In the genomic region with DNA sequence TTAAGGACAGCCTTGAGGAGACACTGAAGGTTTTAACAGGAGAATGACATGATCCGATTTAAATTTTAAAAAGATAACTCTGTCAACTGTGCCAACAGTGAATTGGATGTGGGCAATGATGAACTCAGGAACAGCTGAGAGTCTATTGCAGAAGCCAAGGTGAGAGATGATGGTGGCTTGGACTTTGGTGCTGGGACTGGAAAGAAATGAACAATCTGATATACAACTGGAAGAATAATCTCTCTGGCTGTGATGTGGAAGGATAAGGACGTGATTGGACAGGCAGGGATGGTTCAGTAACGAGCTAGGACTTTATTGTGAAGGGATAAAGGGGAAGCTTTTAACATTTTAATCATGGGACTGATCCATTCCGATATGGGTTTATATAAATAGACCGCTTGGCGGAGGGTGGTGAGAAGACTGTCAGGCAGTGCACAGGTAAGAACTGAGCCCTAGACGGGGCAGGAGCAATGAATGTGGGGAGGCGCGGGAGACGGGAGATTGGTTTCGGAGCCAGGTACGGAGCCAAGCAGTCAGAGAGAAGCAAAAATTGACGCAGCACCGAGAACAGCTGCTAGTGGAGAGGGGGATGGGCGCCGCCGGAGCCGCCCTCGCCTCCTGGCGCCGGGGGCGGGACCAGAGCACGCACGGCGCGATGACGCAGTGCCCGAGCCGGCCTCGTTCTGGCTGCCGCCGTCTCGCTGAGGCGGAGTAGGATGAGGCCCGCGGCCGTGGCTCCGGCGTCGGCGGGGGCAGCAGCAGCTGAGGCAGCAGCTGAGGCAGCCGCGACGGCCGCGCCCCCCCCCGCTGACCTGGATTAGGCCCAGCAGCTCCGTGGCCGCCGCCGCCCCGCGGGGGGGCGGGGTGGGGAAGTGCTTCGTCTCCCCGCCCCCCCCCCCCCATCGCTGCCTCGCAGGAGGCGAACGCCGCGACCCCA, we compare ENCODE assay signal across 1 cellular context.
TF ChIP-seq lines count a peak whose summit lies in the region.

Gene RNF11 (plus strand): TSS at position 663 of the 937 bp plus-strand sequence. CDS start 484 bp downstream, outside the sequence.

TF ChIP-seq in HepG2, 621 proteins besides CTCF, POLR2A, EP300 and RAD21 (continued from another document and continues in another):
- TF ChIP-seq, protein P1, sequence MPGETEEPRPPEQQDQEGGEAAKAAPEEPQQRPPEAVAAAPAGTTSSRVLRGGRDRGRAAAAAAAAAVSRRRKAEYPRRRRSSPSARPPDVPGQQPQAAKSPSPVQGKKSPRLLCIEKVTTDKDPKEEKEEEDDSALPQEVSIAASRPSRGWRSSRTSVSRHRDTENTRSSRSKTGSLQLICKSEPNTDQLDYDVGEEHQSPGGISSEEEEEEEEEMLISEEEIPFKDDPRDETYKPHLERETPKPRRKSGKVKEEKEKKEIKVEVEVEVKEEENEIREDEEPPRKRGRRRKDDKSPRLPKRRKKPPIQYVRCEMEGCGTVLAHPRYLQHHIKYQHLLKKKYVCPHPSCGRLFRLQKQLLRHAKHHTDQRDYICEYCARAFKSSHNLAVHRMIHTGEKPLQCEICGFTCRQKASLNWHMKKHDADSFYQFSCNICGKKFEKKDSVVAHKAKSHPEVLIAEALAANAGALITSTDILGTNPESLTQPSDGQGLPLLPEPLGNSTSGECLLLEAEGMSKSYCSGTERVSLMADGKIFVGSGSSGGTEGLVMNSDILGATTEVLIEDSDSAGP (CRISPR knock-in tag; IDR thresholded peaks at IDR 0.05; ENCODE audit: borderline replicate concordance), result peak; percentile 52
- peak; percentile 15; the same call in 1 of the 2 replicates for TF ChIP-seq RXRB (CRISPR knock-in tag; IDR thresholded peaks at IDR 0.05; ENCODE audit: borderline replicate concordance)
- TF ChIP-seq HIVEP1 (CRISPR knock-in tag; IDR thresholded peaks at IDR 0.05), result no peak
- no peak for TF ChIP-seq ZNF615 (CRISPR knock-in tag; IDR thresholded peaks at IDR 0.05; ENCODE audit: borderline replicate concordance)
- TF ChIP-seq ZNF468 (CRISPR knock-in tag; IDR thresholded peaks at IDR 0.05), result no peak
- TF ChIP-seq ZNF841 (CRISPR knock-in tag; IDR thresholded peaks at IDR 0.05; ENCODE audit: borderline replicate concordance), result no peak; the same call in 1 of the 2 replicates
- 0 out of 2 replicates have a peak, but pooled peaks have one; percentile 31 for TF ChIP-seq NRL (CRISPR knock-in tag; IDR thresholded peaks at IDR 0.05; ENCODE audit: borderline replicate concordance)
- TF ChIP-seq, protein P2, sequence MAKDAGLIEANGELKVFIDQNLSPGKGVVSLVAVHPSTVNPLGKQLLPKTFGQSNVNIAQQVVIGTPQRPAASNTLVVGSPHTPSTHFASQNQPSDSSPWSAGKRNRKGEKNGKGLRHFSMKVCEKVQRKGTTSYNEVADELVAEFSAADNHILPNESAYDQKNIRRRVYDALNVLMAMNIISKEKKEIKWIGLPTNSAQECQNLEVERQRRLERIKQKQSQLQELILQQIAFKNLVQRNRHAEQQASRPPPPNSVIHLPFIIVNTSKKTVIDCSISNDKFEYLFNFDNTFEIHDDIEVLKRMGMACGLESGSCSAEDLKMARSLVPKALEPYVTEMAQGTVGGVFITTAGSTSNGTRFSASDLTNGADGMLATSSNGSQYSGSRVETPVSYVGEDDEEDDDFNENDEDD (CRISPR knock-in tag; IDR thresholded peaks at IDR 0.05; ENCODE audit: borderline replicate concordance), result peak; percentile 29; the same call in 1 of the 2 replicates
- TF ChIP-seq, protein P3, sequence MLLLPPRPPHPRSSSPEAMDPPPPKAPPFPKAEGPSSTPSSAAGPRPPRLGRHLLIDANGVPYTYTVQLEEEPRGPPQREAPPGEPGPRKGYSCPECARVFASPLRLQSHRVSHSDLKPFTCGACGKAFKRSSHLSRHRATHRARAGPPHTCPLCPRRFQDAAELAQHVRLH (CRISPR knock-in tag; IDR thresholded peaks at IDR 0.05; ENCODE audit: borderline replicate concordance, low read depth), result no peak; the same call in 1 of the 2 replicates
- TF ChIP-seq CENPT (CRISPR knock-in tag; IDR thresholded peaks at IDR 0.05; ENCODE audit: low read depth), result peak; percentile 30; the same call in 1 of the 2 replicates
- TF ChIP-seq ZEB1 (IDR thresholded peaks at IDR 0.05; ENCODE audit: insufficient replicate concordance, low read depth), result no peak
- no peak for TF ChIP-seq EED (CRISPR knock-in tag; IDR thresholded peaks at IDR 0.05)
- no peak for TF ChIP-seq ZNF12 (CRISPR knock-in tag; IDR thresholded peaks at IDR 0.05)
- TF ChIP-seq CHD4 (IDR thresholded peaks at IDR 0.05; ENCODE audit: borderline replicate concordance, low read length), result no peak
- TF ChIP-seq ZNF503 (CRISPR knock-in tag; IDR thresholded peaks at IDR 0.05), result no peak
- no peak for TF ChIP-seq CHCHD3 (CRISPR knock-in tag; IDR thresholded peaks at IDR 0.05)
- TF ChIP-seq ZNF766 (CRISPR knock-in tag; IDR thresholded peaks at IDR 0.05; ENCODE audit: borderline replicate concordance), result 0 out of 2 replicates have a peak, but pooled peaks have one; percentile 63
- peak; percentile 63; the same call in 1 of the 2 replicates for TF ChIP-seq HOXA9 (CRISPR knock-in tag; IDR thresholded peaks at IDR 0.05; ENCODE audit: borderline replicate concordance)
- TF ChIP-seq ZNF235 (CRISPR knock-in tag; IDR thresholded peaks at IDR 0.05; ENCODE audit: borderline replicate concordance), result peak; percentile 92; the same call in 1 of the 2 replicates
- peak; percentile 71; the same call in 1 of the 2 replicates for TF ChIP-seq DR1 (CRISPR knock-in tag; IDR thresholded peaks at IDR 0.05)
- TF ChIP-seq, protein P4, sequence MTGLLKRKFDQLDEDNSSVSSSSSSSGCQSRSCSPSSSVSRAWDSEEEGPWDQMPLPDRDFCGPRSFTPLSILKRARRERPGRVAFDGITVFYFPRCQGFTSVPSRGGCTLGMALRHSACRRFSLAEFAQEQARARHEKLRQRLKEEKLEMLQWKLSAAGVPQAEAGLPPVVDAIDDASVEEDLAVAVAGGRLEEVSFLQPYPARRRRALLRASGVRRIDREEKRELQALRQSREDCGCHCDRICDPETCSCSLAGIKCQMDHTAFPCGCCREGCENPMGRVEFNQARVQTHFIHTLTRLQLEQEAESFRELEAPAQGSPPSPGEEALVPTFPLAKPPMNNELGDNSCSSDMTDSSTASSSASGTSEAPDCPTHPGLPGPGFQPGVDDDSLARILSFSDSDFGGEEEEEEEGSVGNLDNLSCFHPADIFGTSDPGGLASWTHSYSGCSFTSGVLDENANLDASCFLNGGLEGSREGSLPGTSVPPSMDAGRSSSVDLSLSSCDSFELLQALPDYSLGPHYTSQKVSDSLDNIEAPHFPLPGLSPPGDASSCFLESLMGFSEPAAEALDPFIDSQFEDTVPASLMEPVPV (CRISPR knock-in tag; IDR thresholded peaks at IDR 0.05), result no peak
- peak; percentile 87 for TF ChIP-seq ZNF687 (CRISPR knock-in tag; IDR thresholded peaks at IDR 0.05)
- no peak for TF ChIP-seq ZNF432 (CRISPR knock-in tag; IDR thresholded peaks at IDR 0.05; ENCODE audit: borderline replicate concordance)
- TF ChIP-seq KDM2A (CRISPR knock-in tag; IDR thresholded peaks at IDR 0.05; ENCODE audit: borderline replicate concordance, low read depth), result peak; percentile 79; the same call in 1 of the 2 replicates
- no peak for TF ChIP-seq ZNF572 (CRISPR knock-in tag; IDR thresholded peaks at IDR 0.05)
- TF ChIP-seq, protein P5, sequence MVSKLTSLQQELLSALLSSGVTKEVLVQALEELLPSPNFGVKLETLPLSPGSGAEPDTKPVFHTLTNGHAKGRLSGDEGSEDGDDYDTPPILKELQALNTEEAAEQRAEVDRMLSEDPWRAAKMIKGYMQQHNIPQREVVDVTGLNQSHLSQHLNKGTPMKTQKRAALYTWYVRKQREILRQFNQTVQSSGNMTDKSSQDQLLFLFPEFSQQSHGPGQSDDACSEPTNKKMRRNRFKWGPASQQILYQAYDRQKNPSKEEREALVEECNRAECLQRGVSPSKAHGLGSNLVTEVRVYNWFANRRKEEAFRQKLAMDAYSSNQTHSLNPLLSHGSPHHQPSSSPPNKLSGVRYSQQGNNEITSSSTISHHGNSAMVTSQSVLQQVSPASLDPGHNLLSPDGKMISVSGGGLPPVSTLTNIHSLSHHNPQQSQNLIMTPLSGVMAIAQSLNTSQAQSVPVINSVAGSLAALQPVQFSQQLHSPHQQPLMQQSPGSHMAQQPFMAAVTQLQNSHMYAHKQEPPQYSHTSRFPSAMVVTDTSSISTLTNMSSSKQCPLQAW (CRISPR knock-in tag; IDR thresholded peaks at IDR 0.05), result peak; percentile 45; the same call in 1 of the 2 replicates
- TF ChIP-seq SALL1 (CRISPR knock-in tag; IDR thresholded peaks at IDR 0.05), result peak; percentile 78
- no peak for TF ChIP-seq ZNF713 (CRISPR knock-in tag; IDR thresholded peaks at IDR 0.05)
- TF ChIP-seq HNRNPK (IDR thresholded peaks at IDR 0.05; ENCODE audit: low read depth, low read length, poor library complexity, severe bottlenecking), result peak; percentile 79
- no peak; the same call in 1 of the 2 replicates for TF ChIP-seq ZNF451 (CRISPR knock-in tag; IDR thresholded peaks at IDR 0.05)
- TF ChIP-seq, protein P6, sequence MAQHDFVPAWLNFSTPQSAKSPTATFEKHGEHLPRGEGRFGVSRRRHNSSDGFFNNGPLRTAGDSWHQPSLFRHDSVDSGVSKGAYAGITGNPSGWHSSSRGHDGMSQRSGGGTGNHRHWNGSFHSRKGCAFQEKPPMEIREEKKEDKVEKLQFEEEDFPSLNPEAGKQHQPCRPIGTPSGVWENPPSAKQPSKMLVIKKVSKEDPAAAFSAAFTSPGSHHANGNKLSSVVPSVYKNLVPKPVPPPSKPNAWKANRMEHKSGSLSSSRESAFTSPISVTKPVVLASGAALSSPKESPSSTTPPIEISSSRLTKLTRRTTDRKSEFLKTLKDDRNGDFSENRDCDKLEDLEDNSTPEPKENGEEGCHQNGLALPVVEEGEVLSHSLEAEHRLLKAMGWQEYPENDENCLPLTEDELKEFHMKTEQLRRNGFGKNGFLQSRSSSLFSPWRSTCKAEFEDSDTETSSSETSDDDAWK (CRISPR knock-in tag; IDR thresholded peaks at IDR 0.05), result no peak
- TF ChIP-seq ZNF317 (CRISPR knock-in tag; IDR thresholded peaks at IDR 0.05), result 0 out of 2 replicates have a peak, but pooled peaks have one; percentile 32
- peak; percentile 98 for TF ChIP-seq ZNF281 (CRISPR knock-in tag; IDR thresholded peaks at IDR 0.05; ENCODE audit: borderline replicate concordance)
- peak; percentile 26; the same call in 1 of the 2 replicates for TF ChIP-seq KLF6 (CRISPR knock-in tag; IDR thresholded peaks at IDR 0.05)
- TF ChIP-seq ZNF776 (CRISPR knock-in tag; IDR thresholded peaks at IDR 0.05), result peak; percentile 85
- TF ChIP-seq RBM22 (optimal IDR thresholded peaks at IDR 0.05; ENCODE audit: low read length), result no peak
- 0 out of 2 replicates have a peak, but pooled peaks have one; percentile 22 for TF ChIP-seq ZNF430 (CRISPR knock-in tag; IDR thresholded peaks at IDR 0.05)
- peak; percentile 47; the same call in 1 of the 2 replicates for TF ChIP-seq FOSL2 (CRISPR knock-in tag; IDR thresholded peaks at IDR 0.05)
- no peak for TF ChIP-seq HNF4A (CRISPR knock-in tag; IDR thresholded peaks at IDR 0.05)
